In genomic region chr10:75575940-75576339, GRCh38 we compare ENCODE assay signal across 25 cellular contexts.
"Had no signal": no experiment of that assay in that cellular context is flagged by ENCODE, and none has a peak within 500 bp of the region (broad histone marks: within the 10 kb centered on the region; RNA-seq: fewer than 3 reads in every experiment).

No MANE protein-coding gene starts in this region.

- H3K4me3 ChIP-seq: colonic mucosa, esophagus squamous epithelium, gastrocnemius medialis, hepatocyte, lower lobe of right lung, mucosa of descending colon had no signal

- H3K27me3 Mint-ChIP-seq: dendritic cell treated with granulocyte-macrophage colony-stimulating factor and Interleukin-4, amounts not matched to agents 40 ng/mL and 50 ng/mL, for 4 days had no signal

- H3K27me3 ChIP-seq: colonic mucosa, gastrocnemius medialis, hepatocyte had no signal

- DNase-seq: colonic mucosa; cortex of kidney; effector CD8-positive, alpha-beta T cell; effector memory CD8-positive, alpha-beta T cell; endodermal cell; erythroblast; esophagus squamous epithelium; foreskin fibroblast; foreskin melanocyte; gastrocnemius medialis; glutamatergic neuron; head of caudate nucleus; hypothalamus; left cardiac atrium; left ventricle myocardium superior; lower lobe of right lung; mesenchymal stem cell; mucosa of descending colon; naive B cell had no signal

- H3K27ac Mint-ChIP-seq: dendritic cell treated with granulocyte-macrophage colony-stimulating factor and Interleukin-4, amounts not matched to agents 40 ng/mL and 50 ng/mL, for 4 days; effector memory CD8-positive, alpha-beta T cell; endodermal cell; mesothelial cell of epicardium; naive B cell had no signal

- H3K4me1 ChIP-seq: colonic mucosa, esophagus squamous epithelium, gastrocnemius medialis, lower lobe of right lung had no signal

- H3K4me3 Mint-ChIP-seq: dendritic cell treated with granulocyte-macrophage colony-stimulating factor and Interleukin-4, amounts not matched to agents 40 ng/mL and 50 ng/mL, for 4 days; effector memory CD8-positive, alpha-beta T cell; endodermal cell; mesothelial cell of epicardium; naive B cell had no signal

- H3K4me1 Mint-ChIP-seq: endodermal cell, mesothelial cell of epicardium, naive B cell had no signal

- H2AFZ ChIP-seq: hepatocyte had no signal

- H3K27ac ChIP-seq: colonic mucosa, epithelial cell of prostate, esophagus squamous epithelium, gastrocnemius medialis, hepatocyte, lower lobe of right lung had no signal

- H3K79me2 ChIP-seq: hepatocyte had no signal

- H3K36me3 ChIP-seq: colonic mucosa, esophagus squamous epithelium, gastrocnemius medialis, lower lobe of right lung had no signal

- H3K4me2 ChIP-seq: hepatocyte had no signal

- ATAC-seq: effector memory CD8-positive, alpha-beta T cell; esophagus mucosa; gastrocnemius medialis; left cardiac atrium; left lobe of liver; left ventricle myocardium superior; lower lobe of right lung; mucosa of descending colon had no signal
